In genomic region chr2:229282758-229283546, GRCh38 we compare ENCODE assay signal across 1 cellular context.
TF ChIP-seq lines count a peak whose summit lies in the region.

No MANE protein-coding gene starts in this region.

TF ChIP-seq in SK-N-SH, 30 proteins besides CTCF, POLR2A, EP300 and RAD21 (continued from another document):
- no peak for TF ChIP-seq REST (IDR thresholded peaks at IDR 0.05; ENCODE audit: low read depth, low read length)
- TF ChIP-seq FOSL2 (IDR thresholded peaks at IDR 0.05; ENCODE audit: borderline replicate concordance, low read depth) = no peak
- no peak for TF ChIP-seq MEF2A (IDR thresholded peaks at IDR 0.05; ENCODE audit: borderline replicate concordance, low read depth)
- TF ChIP-seq RCOR1 (IDR thresholded peaks at IDR 0.05; ENCODE audit: low read length) = no peak
- no peak for TF ChIP-seq JUND (IDR thresholded peaks at IDR 0.05)
- no peak for TF ChIP-seq USF2 (IDR thresholded peaks at IDR 0.05; ENCODE audit: borderline replicate concordance, low read depth, low read length)
- TF ChIP-seq NFIC (IDR thresholded peaks at IDR 0.05; ENCODE audit: borderline replicate concordance) = no peak
- no peak for TF ChIP-seq GABPA (IDR thresholded peaks at IDR 0.05; ENCODE audit: low read depth)
- no peak for TF ChIP-seq CHD2 (IDR thresholded peaks at IDR 0.05; ENCODE audit: low read length, partially characterized antibody)
- no peak for TF ChIP-seq RFX5 (IDR thresholded peaks at IDR 0.05; ENCODE audit: low read length)
